ENCODE assay signal across 22 cellular contexts in genomic region chr1:167344605-167345385, GRCh38.
DNase-seq lines count a peak whose midpoint lies in the region; ATAC-seq and TF ChIP-seq lines count a peak whose summit lies in the region.
"Had no signal": no experiment of that assay in that cellular context is flagged by ENCODE, and none has a peak within 500 bp of the region (broad histone marks: within the 10 kb centered on the region; RNA-seq: fewer than 3 reads in every experiment).

No MANE protein-coding gene starts in this region.

- POLR2A ChIA-PET in Caco-2 (lab: Charles Lee) (no interaction called here), HEK293 (lab: Yijun Ruan, JAX) (no interaction called here)

- no TSS peak for BruUV-seq in Caco-2 (replicated peaks; lab: Mats Ljungman, UMichigan)
- BruUV-seq in Calu3 (replicated peaks; lab: Mats Ljungman, UMichigan), result no TSS peak

- H3K4me1 ChIP-seq in Caco-2, result no peaks in the 10 kb centered on the region
- H3K4me1 ChIP-seq in HEK293 (ENCODE audit: control insufficient read depth, insufficient read depth, low read length), result no peaks in the 10 kb centered on the region
- H3K4me1 ChIP-seq: BLaER1 treated with 17β-estradiol and CSF1 and Interleukin-3, amounts not matched to agents 10 nM and 100 nM; esophagus squamous epithelium; gastroesophageal sphincter; right lobe of liver had no signal

- H3K36me3 ChIP-seq in Caco-2 (ENCODE audit: control insufficient read depth, insufficient read depth, low read length) (no peaks in the 10 kb centered on the region), HEK293 (ENCODE audit: control insufficient read depth in 2 of 2, insufficient read depth in 1 of 2, low read length in 2 of 2) (no peaks in the 10 kb centered on the region)
- H3K36me3 ChIP-seq: esophagus squamous epithelium, right lobe of liver had no signal

- intact Hi-C loops in Caco-2 (cut with micrococcal nuclease; ENCODE audit: unreplicated experiment) (loop anchor here (5.0 kb wide), 1 partner anchor 188 kb away; no protein-coding TSS in a partner anchor), Calu3 (cut with micrococcal nuclease; ENCODE audit: unreplicated experiment) (loop anchor here (10.0 kb wide), 1 partner anchor 280 kb away; no protein-coding TSS in a partner anchor)

- H3K4me1 Mint-ChIP-seq in Caco-2 (ENCODE audit: low read depth, unreplicated experiment) (peaks cover 12% of the 10 kb centered on the region), Calu3 (ENCODE audit: low read depth, unreplicated experiment) (no peaks in the 10 kb centered on the region)

- H3K27me3 Mint-ChIP-seq in Caco-2 (ENCODE audit: insufficient read depth, unreplicated experiment) (no peaks in the 10 kb centered on the region), Calu3 (ENCODE audit: unreplicated experiment) (no peaks in the 10 kb centered on the region)
- H3K27me3 Mint-ChIP-seq: activated B cell treated with CpG ODN at 0.5 μM for 24 hours; activated naive CD8-positive, alpha-beta T cell treated with anti-CD3 and anti-CD28 coated beads for 36 hours had no signal

- DNase-seq in Caco-2, result no peak
- DNase-seq in astrocyte of the hippocampus (ENCODE audit: low read depth, low spot score), result peak; percentile 18
- peak; percentile 70 for DNase-seq in iris pigment epithelial cell (ENCODE audit: low read depth)
- no peak for DNase-seq in Calu3
- DNase-seq in NCI-H446 (lab: John Stamatoyannopoulos, UW), result no peak
- DNase-seq: activated B cell treated with CpG ODN at 0.5 μM for 24 hours; activated CD4-positive, alpha-beta T cell treated with anti-CD3 and anti-CD28 coated beads, Interleukin-2, amount 50 U/mL, for 4 hours; activated naive CD8-positive, alpha-beta T cell treated with anti-CD3 and anti-CD28 coated beads for 36 hours; esophagus squamous epithelium; hippocampal formation; islet precursor cell; NCI-H1105; NCI-H2029; NCI-H2227 treated with DMSO at 0.1 percent for 48 hours; NCI-H748 treated with DMSO at 0.1 percent for 48 hours; right lobe of liver; stimulated activated CD4-positive, alpha-beta T cell treated with anti-CD3 and anti-CD28 coated beads, Interleukin-4, amount 100 ng/mL, for 4 hours; stimulated activated naive CD4-positive, alpha-beta T cell had no signal

- CTCF ChIA-PET in Caco-2 (lab: Charles Lee), result no interaction called here
- CTCF ChIA-PET in HEK293 (lab: Yijun Ruan, JAX), result interaction anchor here (2.7 kb wide), 1 partner anchor 77 kb away, joined by 15 read pairs; no protein-coding TSS in a partner anchor
- CTCF ChIA-PET in Calu3 (lab: Charles Lee), result no interaction called here

- H3K4me3 Mint-ChIP-seq in Caco-2 (ENCODE audit: unreplicated experiment) (no peak overlapping the region), Calu3 (ENCODE audit: low read depth, unreplicated experiment) (no peak overlapping the region)
- H3K4me3 Mint-ChIP-seq: activated B cell treated with CpG ODN at 0.5 μM for 24 hours; activated naive CD8-positive, alpha-beta T cell treated with anti-CD3 and anti-CD28 coated beads for 36 hours had no signal

- peaks cover 8% of the 10 kb centered on the region for H3K36me3 Mint-ChIP-seq in Caco-2 (ENCODE audit: insufficient read depth, unreplicated experiment)
- no peaks in the 10 kb centered on the region for H3K36me3 Mint-ChIP-seq in Calu3 (ENCODE audit: insufficient read depth, unreplicated experiment)

- H3K4me3 ChIP-seq in Caco-2 (ENCODE audit: low read depth, low read length) (no peak overlapping the region), HEK293 (ENCODE audit: low read depth, low read length) (no peak overlapping the region)
- H3K4me3 ChIP-seq: BLaER1 treated with 17β-estradiol and CSF1 and Interleukin-3, amounts not matched to agents 10 nM and 100 nM; esophagus squamous epithelium; gastroesophageal sphincter; right lobe of liver had no signal

- no peaks in the 10 kb centered on the region for H3K27me3 ChIP-seq in Caco-2 (replicated peaks; ENCODE audit: control insufficient read depth, insufficient read depth, low read length)
- H3K27me3 ChIP-seq: BLaER1 treated with 17β-estradiol and CSF1 and Interleukin-3, amounts not matched to agents 10 nM and 100 nM; esophagus squamous epithelium; gastroesophageal sphincter; right lobe of liver had no signal

- H3K9me3 Mint-ChIP-seq in Caco-2 (ENCODE audit: unreplicated experiment), result no peaks in the 10 kb centered on the region
- H3K9me3 Mint-ChIP-seq in Calu3 (ENCODE audit: low read depth, unreplicated experiment), result no peaks in the 10 kb centered on the region
- H3K9me3 Mint-ChIP-seq: activated B cell treated with CpG ODN at 0.5 μM for 24 hours; activated naive CD8-positive, alpha-beta T cell treated with anti-CD3 and anti-CD28 coated beads for 36 hours had no signal

- H3K27ac Mint-ChIP-seq in Caco-2 (ENCODE audit: unreplicated experiment) (peak overlapping the region; percentile 1), Calu3 (ENCODE audit: unreplicated experiment) (no peak overlapping the region)
- H3K27ac Mint-ChIP-seq: activated B cell treated with CpG ODN at 0.5 μM for 24 hours; activated naive CD8-positive, alpha-beta T cell treated with anti-CD3 and anti-CD28 coated beads for 36 hours had no signal

- no peak overlapping the region for H3K27ac ChIP-seq in HEK293 (ENCODE audit: extremely low read depth, low read depth, low read length)
- H3K27ac ChIP-seq: BLaER1 treated with 17β-estradiol and CSF1 and Interleukin-3, amounts not matched to agents 10 nM and 100 nM; esophagus squamous epithelium; gastroesophageal sphincter; right lobe of liver had no signal

- H3K9me3 ChIP-seq in Caco-2, result no peaks in the 10 kb centered on the region
- H3K9me3 ChIP-seq in HEK293 (ENCODE audit: control insufficient read depth, insufficient read depth, low read depth, low read length), result no peaks in the 10 kb centered on the region
- H3K9me3 ChIP-seq: esophagus squamous epithelium, gastroesophageal sphincter, right lobe of liver had no signal

- TF ChIP-seq CTCF in Caco-2 (IDR thresholded peaks at IDR 0.05; ENCODE audit: insufficient read depth in 1 of 2, low read depth in 1 of 2, low read length in 1 of 2, severe bottlenecking in 1 of 2, unreplicated experiment in 1 of 2) (no peak), HEK293 (tag by site-specific recombination; IDR thresholded peaks at IDR 0.05) (no peak), Calu3 (IDR thresholded peaks at IDR 0.05; ENCODE audit: unreplicated experiment) (no peak)

- no peak for ATAC-seq in HG03439 (IDR thresholded peaks at IDR 0.05; ENCODE audit: unreplicated experiment)
- ATAC-seq: gastroesophageal sphincter had no signal

TF ChIP-seq in HEK293, 187 proteins besides CTCF, POLR2A, EP300 and RAD21 (continues in another document):
- TF ChIP-seq, protein P1, sequence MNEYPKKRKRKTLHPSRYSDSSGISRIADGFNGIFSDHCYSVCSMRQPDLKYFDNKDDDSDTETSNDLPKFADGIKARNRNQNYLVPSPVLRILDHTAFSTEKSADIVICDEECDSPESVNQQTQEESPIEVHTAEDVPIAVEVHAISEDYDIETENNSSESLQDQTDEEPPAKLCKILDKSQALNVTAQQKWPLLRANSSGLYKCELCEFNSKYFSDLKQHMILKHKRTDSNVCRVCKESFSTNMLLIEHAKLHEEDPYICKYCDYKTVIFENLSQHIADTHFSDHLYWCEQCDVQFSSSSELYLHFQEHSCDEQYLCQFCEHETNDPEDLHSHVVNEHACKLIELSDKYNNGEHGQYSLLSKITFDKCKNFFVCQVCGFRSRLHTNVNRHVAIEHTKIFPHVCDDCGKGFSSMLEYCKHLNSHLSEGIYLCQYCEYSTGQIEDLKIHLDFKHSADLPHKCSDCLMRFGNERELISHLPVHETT (tag by site-specific recombination; IDR thresholded peaks at IDR 0.05), result 0 out of 2 replicates have a peak, but pooled peaks have one; percentile 16
- TF ChIP-seq ZNF548 (tag by site-specific recombination; IDR thresholded peaks at IDR 0.05), result no peak
- TF ChIP-seq ZNF335 (tag by site-specific recombination; conservative IDR thresholded peaks at IDR 0.05), result peak; percentile 53; the same call in 1 of the 2 replicates
- TF ChIP-seq ZNF366 (tag by site-specific recombination; conservative IDR thresholded peaks at IDR 0.05), result 0 out of 2 replicates have a peak, but pooled peaks have one; percentile 30
- TF ChIP-seq ELK4 (IDR thresholded peaks at IDR 0.05; ENCODE audit: borderline replicate concordance, low read depth, low read length), result no peak
- TF ChIP-seq, protein P2, sequence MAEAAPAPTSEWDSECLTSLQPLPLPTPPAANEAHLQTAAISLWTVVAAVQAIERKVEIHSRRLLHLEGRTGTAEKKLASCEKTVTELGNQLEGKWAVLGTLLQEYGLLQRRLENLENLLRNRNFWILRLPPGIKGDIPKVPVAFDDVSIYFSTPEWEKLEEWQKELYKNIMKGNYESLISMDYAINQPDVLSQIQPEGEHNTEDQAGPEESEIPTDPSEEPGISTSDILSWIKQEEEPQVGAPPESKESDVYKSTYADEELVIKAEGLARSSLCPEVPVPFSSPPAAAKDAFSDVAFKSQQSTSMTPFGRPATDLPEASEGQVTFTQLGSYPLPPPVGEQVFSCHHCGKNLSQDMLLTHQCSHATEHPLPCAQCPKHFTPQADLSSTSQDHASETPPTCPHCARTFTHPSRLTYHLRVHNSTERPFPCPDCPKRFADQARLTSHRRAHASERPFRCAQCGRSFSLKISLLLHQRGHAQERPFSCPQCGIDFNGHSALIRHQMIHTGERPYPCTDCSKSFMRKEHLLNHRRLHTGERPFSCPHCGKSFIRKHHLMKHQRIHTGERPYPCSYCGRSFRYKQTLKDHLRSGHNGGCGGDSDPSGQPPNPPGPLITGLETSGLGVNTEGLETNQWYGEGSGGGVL (tag by site-specific recombination; IDR thresholded peaks at IDR 0.05), result peak; percentile 81
- 0 out of 2 replicates have a peak, but pooled peaks have one; percentile 9 for TF ChIP-seq ZNF701 (tag by site-specific recombination; IDR thresholded peaks at IDR 0.05)

Comparison
In these comparisons a context has a peak if more than half of its experiments do, and no peak if none do; other contexts are left out.
1. DNase-seq: peak in astrocyte of the hippocampus (single experiment) and iris pigment epithelial cell (single experiment); none in Caco-2 (0 of 2), Calu3 (single experiment) and NCI-H446 (0 of 2).